Comparison of ENCODE assay signal across 16 cellular contexts in the genomic region with DNA sequence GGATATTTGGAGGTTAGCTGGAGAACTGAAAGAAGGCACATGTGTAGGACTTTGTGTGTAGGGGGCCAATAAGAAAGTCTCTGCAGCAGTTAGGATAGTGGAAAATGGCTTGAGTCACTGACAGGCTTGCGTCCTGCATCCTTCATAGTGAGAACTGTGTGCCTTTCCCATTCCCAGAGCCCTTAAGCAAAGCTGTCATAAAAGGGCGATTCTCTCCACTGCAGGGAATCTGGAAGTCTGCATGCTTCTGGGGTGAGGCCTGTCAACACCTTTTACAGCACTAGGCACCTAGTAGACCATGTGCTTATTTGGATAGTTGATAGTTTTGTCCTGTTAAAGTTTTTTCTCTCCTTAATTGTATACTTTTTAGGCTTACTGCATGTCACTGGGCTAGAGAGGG. TPM values are rescaled to one million over a fixed set of nuclear protein-coding genes. Genes with fewer than 3 reads are reported as not detected.
A peak's percentile ranks its signal among the peaks of the same experiment; 100 is the strongest.
DNase-seq lines count a peak whose midpoint lies in the region; ATAC-seq, FAIRE-seq and TF ChIP-seq lines count a peak whose summit lies in the region.
"Had no signal": no experiment of that assay in that cellular context is flagged by ENCODE, and none has a peak within 500 bp of the region (broad histone marks: within the 10 kb centered on the region; RNA-seq: fewer than 3 reads in every experiment).

No MANE protein-coding gene starts in this region.

- H3K27me3 ChIP-seq in right lobe of liver = no peaks in the 10 kb centered on the region
- H3K27me3 ChIP-seq in HepG2 (ENCODE audit: control insufficient read depth in 1 of 2, insufficient read depth in 2 of 2, low read length in 2 of 2) = no peaks in the 10 kb centered on the region

- peaks cover 18% of the 10 kb centered on the region for H3K4me1 Mint-ChIP-seq in activated CD4-positive, alpha-beta T cell treated with anti-CD3 and anti-CD28 coated beads for 36 hours
- no peaks in the 10 kb centered on the region for H3K4me1 Mint-ChIP-seq in natural killer cell
- H3K4me1 Mint-ChIP-seq: activated CD4-positive, alpha-beta T cell treated with anti-CD3 and anti-CD28 coated beads, Interleukin-2, amount 10 ng/mL, durations not matched to agents 7 days and 5 days had no signal

- H3K4me3 ChIP-seq in right lobe of liver (no peak overlapping the region), HepG2 (replicated peaks in 1 of 3; ENCODE audit: insufficient read depth in 1 of 3, low read depth in 2 of 3, low read length in 3 of 3) (no peak overlapping the region), mesodermal cell (ENCODE audit: extremely low read depth, insufficient read depth, low read length, poor library complexity, severe bottlenecking) (no peak overlapping the region)

- no peaks in the 10 kb centered on the region for H3K9me3 ChIP-seq in right lobe of liver
- H3K9me3 ChIP-seq in HepG2 (ENCODE audit: low read length) = no peaks in the 10 kb centered on the region
- H3K9me3 ChIP-seq in mesodermal cell (ENCODE audit: control insufficient read depth, low read length) = no peaks in the 10 kb centered on the region

- in situ Hi-C loops in HepG2 (cut with HindIII; ENCODE audit: extremely low pct_ligation_motif_present, low pct_unique_long_range_greater_than_20kb) = no loop called here

- TF ChIP-seq EP300 in HepG2 (IDR thresholded peaks at IDR 0.05; ENCODE audit: low read depth in 2 of 2, low read length in 2 of 2) (no peak), HepG2 (CRISPR knock-in tag; IDR thresholded peaks at IDR 0.05; ENCODE audit: borderline replicate concordance) (no peak)

- DNase-seq in right lobe of liver (no peak), HepG2 (ENCODE audit: low spot score) (no peak), epithelial cell of prostate (ENCODE audit: low read depth, low spot score) (no peak), COLO668 (lab: John Stamatoyannopoulos, UW; ENCODE audit: unreplicated experiment) (no peak), natural killer cell (no peak)
- DNase-seq in activated CD4-positive, alpha-beta T cell treated with anti-CD3 and anti-CD28 coated beads for 36 hours = no peak
- DNase-seq: activated CD4-positive, alpha-beta T cell treated with anti-CD3 and anti-CD28 coated beads, Interleukin-2, amount 10 ng/mL, durations not matched to agents 7 days and 5 days; aorta; DMS153; effector memory CD4-positive, alpha-beta T cell; KG1; NCI-H1694 treated with DMSO at 0.1 percent for 48 hours; SHP77; T-helper 9 cell had no signal

- H4K20me1 ChIP-seq in HepG2 (ENCODE audit: insufficient read depth, low read length) = 0 out of 2 replicates have a peak, but pooled peaks cover 3% of the 10 kb centered on the region

- no peaks in the 10 kb centered on the region for H3K36me3 Mint-ChIP-seq in activated CD4-positive, alpha-beta T cell treated with anti-CD3 and anti-CD28 coated beads for 36 hours (ENCODE audit: low read depth)
- no peaks in the 10 kb centered on the region for H3K36me3 Mint-ChIP-seq in natural killer cell

- no peak overlapping the region for H3K4me3 Mint-ChIP-seq in activated CD4-positive, alpha-beta T cell treated with anti-CD3 and anti-CD28 coated beads for 36 hours
- H3K4me3 Mint-ChIP-seq in natural killer cell = no peak overlapping the region
- H3K4me3 Mint-ChIP-seq: activated CD4-positive, alpha-beta T cell treated with anti-CD3 and anti-CD28 coated beads, Interleukin-2, amount 10 ng/mL, durations not matched to agents 7 days and 5 days had no signal

- H3K9ac ChIP-seq in HepG2 (ENCODE audit: insufficient read depth, low read depth, low read length) = no peak overlapping the region

- no peak overlapping the region for H3K4me2 ChIP-seq in HepG2 (ENCODE audit: low read depth, low read length)

- no peak for FAIRE-seq in HepG2 (lab: Jason Lieb, UNC)

- peak overlapping the region in 2 of 3 donors; percentile 1 to 14 for H3K27ac ChIP-seq in right lobe of liver
- H3K27ac ChIP-seq in HepG2 (ENCODE audit: extremely low read length, insufficient read depth, low read length) = no peak overlapping the region
- H3K27ac ChIP-seq in epithelial cell of prostate = peak overlapping the region; percentile 9
- H3K27ac ChIP-seq in mesodermal cell (ENCODE audit: low read depth, low read length, severe bottlenecking) = peak overlapping the region; percentile 88

- POLR2A ChIA-PET in HepG2 (lab: Yijun Ruan, JAX) = interaction anchor here (0.7 kb wide), 1 partner anchor 27 kb away, joined by 3 read pairs; no protein-coding TSS in a partner anchor
- POLR2A ChIA-PET in activated CD4-positive, alpha-beta T cell treated with anti-CD3 and anti-CD28 coated beads for 36 hours (lab: Charles Lee) = no interaction called here

- no TSS peak for BruUV-seq in HepG2 (replicated peaks; lab: Mats Ljungman, UMichigan)

- CTCF ChIA-PET in HepG2 (lab: Yijun Ruan, JAX; ENCODE audit: low intra/inter-chr PET ratio, low total read pairs) = no interaction called here
- CTCF ChIA-PET in activated CD4-positive, alpha-beta T cell treated with anti-CD3 and anti-CD28 coated beads for 36 hours (lab: Charles Lee) = interaction anchor here (1.4 to 1.7 kb wide), 2 partner anchors 19 to 66 kb away, joined by 4 to 8 read pairs; no protein-coding TSS in a partner anchor

- 86% methylated on average over 1 of the region's 2 CpGs for WGBS in right lobe of liver (ENCODE audit: insufficient coverage, low coverage, low lambda C conversion rate, missing lambda C conversion rate)
- WGBS in HepG2 (ENCODE audit: low lambda C conversion rate) = 100% methylated on average over 2 of the region's 2 CpGs
- WGBS in mesodermal cell (ENCODE audit: insufficient coverage in 2 of 2), 2 experiments = 42% methylated on average over 2 of the region's 2 CpGs; no CpG with 5 or more reads in 1 of the 2 experiments

- no peaks in the 10 kb centered on the region for H3K9me3 Mint-ChIP-seq in activated CD4-positive, alpha-beta T cell treated with anti-CD3 and anti-CD28 coated beads for 36 hours (ENCODE audit: low read depth)
- no peaks in the 10 kb centered on the region for H3K9me3 Mint-ChIP-seq in natural killer cell
- H3K9me3 Mint-ChIP-seq: activated CD4-positive, alpha-beta T cell treated with anti-CD3 and anti-CD28 coated beads, Interleukin-2, amount 10 ng/mL, durations not matched to agents 7 days and 5 days had no signal

- intact Hi-C loops in right lobe of liver (cut with DNase I) = loop anchor here in 1 of 2 donors (10.0 kb wide), 1 partner anchor 50 kb away; no protein-coding TSS in a partner anchor
- intact Hi-C loops in HepG2 (cut with micrococcal nuclease; ENCODE audit: unreplicated experiment) = no loop called here
- intact Hi-C loops in activated CD4-positive, alpha-beta T cell treated with anti-CD3 and anti-CD28 coated beads for 36 hours (cut with DNase I, micrococcal nuclease) = no loop called here
- intact Hi-C loops in natural killer cell (cut with micrococcal nuclease) = no loop called here

- TF ChIP-seq CTCF in right lobe of liver (IDR thresholded peaks at IDR 0.05) (no peak), HepG2 (CRISPR knock-in tag; IDR thresholded peaks at IDR 0.05) (no peak), natural killer cell (IDR thresholded peaks at IDR 0.05) (no peak)

- no peak for TF ChIP-seq RAD21 in HepG2 (CRISPR knock-in tag; IDR thresholded peaks at IDR 0.05)

- no peak overlapping the region for H3K27ac Mint-ChIP-seq in activated CD4-positive, alpha-beta T cell treated with anti-CD3 and anti-CD28 coated beads for 36 hours
- no peak overlapping the region for H3K27ac Mint-ChIP-seq in natural killer cell
- H3K27ac Mint-ChIP-seq: activated CD4-positive, alpha-beta T cell treated with anti-CD3 and anti-CD28 coated beads, Interleukin-2, amount 10 ng/mL, durations not matched to agents 7 days and 5 days had no signal

- H3K27me3 Mint-ChIP-seq in activated CD4-positive, alpha-beta T cell treated with anti-CD3 and anti-CD28 coated beads for 36 hours = no peaks in the 10 kb centered on the region
- no peaks in the 10 kb centered on the region for H3K27me3 Mint-ChIP-seq in natural killer cell (ENCODE audit: low read depth in 2 of 2)

- peaks cover 44% of the 10 kb centered on the region for H3K79me2 ChIP-seq in HepG2 (ENCODE audit: insufficient read depth, low read length)

- no peak for ATAC-seq in right lobe of liver
- ATAC-seq in HepG2 = no peak
- no peak for ATAC-seq in activated CD4-positive, alpha-beta T cell treated with anti-CD3 and anti-CD28 coated beads for 36 hours
- no peak for ATAC-seq in GM18517 (IDR thresholded peaks at IDR 0.05; ENCODE audit: unreplicated experiment)
- ATAC-seq in natural killer cell = no peak

- H3K36me3 ChIP-seq in right lobe of liver = no peaks in the 10 kb centered on the region
- H3K36me3 ChIP-seq in HepG2 (replicated peaks in 1 of 2; ENCODE audit: control insufficient read depth in 1 of 2, insufficient read depth in 2 of 2, low read length in 2 of 2) = peaks cover 2 to 4% of the 10 kb centered on the region in 2 experiments; a peak in 3 of 5 replicates
- H3K36me3 ChIP-seq in mesodermal cell (ENCODE audit: control insufficient read depth, insufficient read depth, low read length) = peaks cover 9% of the 10 kb centered on the region

- no peak overlapping the region for H2AFZ ChIP-seq in HepG2 (ENCODE audit: low read length)

- no peak for TF ChIP-seq POLR2A in right lobe of liver (IDR thresholded peaks at IDR 0.05)
- no peak for TF ChIP-seq POLR2A in HepG2 (IDR thresholded peaks at IDR 0.05; ENCODE audit: insufficient read depth in 1 of 2, low read depth in 2 of 2, low read length in 2 of 2)

- H3K4me1 ChIP-seq in right lobe of liver (peaks cover 0 to 73% (median 18%) of the 10 kb centered on the region in 4 donors), HepG2 (ENCODE audit: insufficient read depth, low read length) (peaks cover 47% of the 10 kb centered on the region), mesodermal cell (ENCODE audit: control insufficient read depth, insufficient read depth, low read length, poor library complexity, severe bottlenecking) (peaks cover 51% of the 10 kb centered on the region)

RNA-seq across cellular contexts. Expression of gene MACF1, which starts 39.4 kb away (rescaled TPM):
- total RNA-seq in right lobe of liver = 100 to 1,000 TPM in 3 of 6 experiments, 10 to 100 TPM in 3; 78.4 to 141 (median 100) TPM
- total RNA-seq in HepG2 (2016; rRNA removed; fragmentation: Illumina TruSeq; extraction: Trizol) = 56.7 and 65.4 TPM in 2 replicates
- 7.8 and 9.7 TPM in 2 replicates for total RNA-seq in HepG2 (2016; cell fraction: cytosol; rRNA removed; fragmentation: Illumina TruSeq; extraction: Trizol; ENCODE audit: low read depth)
- total RNA-seq in HepG2 (2016; cell fraction: insoluble cytoplasmic fraction; rRNA removed; fragmentation: Illumina TruSeq; extraction: Trizol) = 50.3 and 61.9 TPM in 2 replicates
- 18.5 and 20.3 TPM in 2 replicates for total RNA-seq in HepG2 (2016; cell fraction: membrane; rRNA removed; fragmentation: Illumina TruSeq; extraction: Trizol)
- total RNA-seq in HepG2 (2016; cell fraction: nucleus; rRNA removed; fragmentation: Illumina TruSeq; extraction: Trizol) = 147 and 164 TPM in 2 replicates
- polyA plus RNA-seq in HepG2 (2011; rRNA removed) = 36.5 and 36.7 TPM in 2 replicates
- polyA plus RNA-seq in HepG2 (2011; cell fraction: cytosol; rRNA removed) = 13.0 and 16.2 TPM in 2 replicates
- polyA plus RNA-seq in HepG2 (2011; cell fraction: nucleus; rRNA removed) = 98.0 and 102 TPM in 2 replicates
- polyA plus RNA-seq in HepG2 (2012) = 38.1 and 55.9 TPM in 2 replicates
- 3.1 and 3.3 TPM in 2 replicates for polyA plus RNA-seq in HepG2 (2016; cell fraction: cytosol; fragmentation: Illumina TruSeq; extraction: Trizol; ENCODE audit: low read depth)
- polyA plus RNA-seq in HepG2 (2016; cell fraction: insoluble cytoplasmic fraction; fragmentation: Illumina TruSeq; extraction: Trizol; ENCODE audit: low read depth) = 34.7 and 37.3 TPM in 2 replicates
- polyA plus RNA-seq in HepG2 (2016; cell fraction: membrane; fragmentation: Illumina TruSeq; extraction: Trizol; ENCODE audit: low read depth) = 5.3 and 6.9 TPM in 2 replicates
- polyA plus RNA-seq in HepG2 (2016; cell fraction: nucleus; fragmentation: Illumina TruSeq; extraction: Trizol; ENCODE audit: insufficient read depth, low read depth) = 102 and 117 TPM in 2 replicates
- 97.4 and 114 TPM in 2 replicates for polyA minus RNA-seq in HepG2 (2011; rRNA and poly(A)+ RNA removed; ENCODE audit: low replicate concordance)
- polyA minus RNA-seq in HepG2 (2011; cell fraction: cytosol; rRNA and poly(A)+ RNA removed) = 48.6 TPM in 2 replicates
- polyA minus RNA-seq in HepG2 (2011; cell fraction: nucleus; rRNA and poly(A)+ RNA removed) = 406 and 470 TPM in 2 replicates
- polyA plus RNA-seq in mesodermal cell (2013, experiment 1 of 2) = 154 TPM
- polyA plus RNA-seq in mesodermal cell (2013, experiment 2 of 2) = 117 TPM
- 100 to 1,000 TPM; 192 to 195 TPM for total RNA-seq in activated CD4-positive, alpha-beta T cell treated with anti-CD3 and anti-CD28 coated beads for 36 hours
- 100 to 1,000 TPM; 752 to 811 (median 752) TPM for total RNA-seq in natural killer cell
